In genomic region chr3:171854649-171855305, GRCh38 we compare ENCODE assay signal across 1 cellular context.
TF ChIP-seq lines count a peak whose summit lies in the region.

No MANE protein-coding gene starts in this region.

TF ChIP-seq in HEK293, 187 proteins besides CTCF, POLR2A, EP300 and RAD21 (continued from another document):
- TF ChIP-seq TRIM28 (IDR thresholded peaks at IDR 0.05; ENCODE audit: borderline replicate concordance, low read length) (peak; percentile 100), HIC1 (tag by site-specific recombination; IDR thresholded peaks at IDR 0.05) (no peak), OVOL3 (tag by site-specific recombination; IDR thresholded peaks at IDR 0.05) (peak; percentile 26; the same call in 1 of the 2 replicates), SP7 (tag by site-specific recombination; IDR thresholded peaks at IDR 0.05) (peak; percentile 15; the same call in 1 of the 2 replicates), ZNF184 (tag by site-specific recombination; IDR thresholded peaks at IDR 0.05) (0 out of 2 replicates have a peak, but pooled peaks have one; percentile 14), ZNF324 (tag by site-specific recombination; IDR thresholded peaks at IDR 0.05) (peak; percentile 49; the same call in 1 of the 2 replicates), ZNF26 (tag by site-specific recombination; IDR thresholded peaks at IDR 0.05) (0 out of 2 replicates have a peak, but pooled peaks have one; percentile 26), SETDB1 (IDR thresholded peaks at IDR 0.05; ENCODE audit: insufficient read length, low read length) (peak; percentile 100), ZNF529 (tag by site-specific recombination; IDR thresholded peaks at IDR 0.05; ENCODE audit: insufficient replicate concordance) (peak; percentile 48), ZNF18 (tag by site-specific recombination; IDR thresholded peaks at IDR 0.05) (no peak), ZNF518A (tag by site-specific recombination; conservative IDR thresholded peaks at IDR 0.05; ENCODE audit: low read depth) (peak; percentile 52), ZNF629 (tag by site-specific recombination; IDR thresholded peaks at IDR 0.05) (peak; percentile 48), ZNF114 (tag by site-specific recombination; IDR thresholded peaks at IDR 0.05) (no peak), ZNF549 (tag by site-specific recombination; IDR thresholded peaks at IDR 0.05) (peak; percentile 49; the same call in 1 of the 2 replicates), ZNF48 (tag by site-specific recombination; IDR thresholded peaks at IDR 0.05) (no peak), ZNF610 (tag by site-specific recombination; IDR thresholded peaks at IDR 0.05; ENCODE audit: borderline replicate concordance) (peak; percentile 71), ZNF280D (tag by site-specific recombination; IDR thresholded peaks at IDR 0.05) (peak; percentile 100), ZXDB (tag by site-specific recombination; IDR thresholded peaks at IDR 0.05) (peak; percentile 42; the same call in 1 of the 2 replicates), KLF8 (tag by site-specific recombination; IDR thresholded peaks at IDR 0.05) (peak; percentile 60), ZNF501 (tag by site-specific recombination; IDR thresholded peaks at IDR 0.05) (no peak; the same call in 1 of the 2 replicates), KLF17 (tag by site-specific recombination; IDR thresholded peaks at IDR 0.05) (0 out of 2 replicates have a peak, but pooled peaks have one; percentile 35), ZNF433 (tag by site-specific recombination; IDR thresholded peaks at IDR 0.05; ENCODE audit: low read depth) (no peak), ZNF202 (tag by site-specific recombination; IDR thresholded peaks at IDR 0.05; ENCODE audit: borderline replicate concordance) (0 out of 2 replicates have a peak, but pooled peaks have one; percentile 33)
